19 cellular contexts compared by ENCODE assay signal in genomic region chr7:12851142-12851541, GRCh38.
DNase-seq lines count a peak whose midpoint lies in the region; ATAC-seq, FAIRE-seq and TF ChIP-seq lines count a peak whose summit lies in the region.
"Had no signal": no experiment of that assay in that cellular context is flagged by ENCODE, and none has a peak within 500 bp of the region (broad histone marks: within the 10 kb centered on the region; RNA-seq: fewer than 3 reads in every experiment).

No MANE protein-coding gene starts in this region.

- no peak for FAIRE-seq in bronchial epithelial cell (lab: Jason Lieb, UNC)
- FAIRE-seq: A204.1, GM12892, GM19239 had no signal

- H3K9me3 Mint-ChIP-seq in activated CD8-positive, alpha-beta T cell treated with anti-CD3 and anti-CD28 coated beads, Interleukin-2, amount 10 ng/mL, durations not matched to agents 7 days and 5 days (ENCODE audit: insufficient read depth), result no peaks in the 10 kb centered on the region
- peaks cover 2% of the 10 kb centered on the region for H3K9me3 Mint-ChIP-seq in activated CD8-positive, alpha-beta T cell treated with anti-CD3 and anti-CD28 coated beads for 36 hours
- H3K9me3 Mint-ChIP-seq: HFFc6 had no signal

- 34 to 56% methylated on average over 3 of the region's 3 CpGs for WGBS in esophagus squamous epithelium, 2 donors
- WGBS in suprapubic skin, result 42% methylated on average over 3 of the region's 3 CpGs

- DNase-seq in HPDE6-E6E7 (ENCODE audit: extremely low spot score), result peak; percentile 37
- peak; percentile 91 for DNase-seq in bronchial epithelial cell (ENCODE audit: low read depth)
- DNase-seq in esophagus squamous epithelium (lab: John Stamatoyannopoulos, UW), result no peak
- DNase-seq in suprapubic skin (ENCODE audit: low spot score in 2 of 2), result no peak
- DNase-seq in activated CD8-positive, alpha-beta T cell treated with anti-CD3 and anti-CD28 coated beads, Interleukin-2, amount 10 ng/mL, durations not matched to agents 7 days and 5 days, result no peak
- DNase-seq in activated CD8-positive, alpha-beta T cell treated with anti-CD3 and anti-CD28 coated beads for 36 hours, result no peak
- DNase-seq: BE2C; CD4-positive, alpha-beta memory T cell; DMS153; DND-41; GDM1; HCEC 1CT; HFFc6; IMR-90 had no signal

- intact Hi-C loops in esophagus squamous epithelium (cut with DNase I), result no loop called here
- intact Hi-C loops in activated CD8-positive, alpha-beta T cell treated with anti-CD3 and anti-CD28 coated beads for 36 hours (cut with micrococcal nuclease), result no loop called here

- H3K4me3 Mint-ChIP-seq in activated CD8-positive, alpha-beta T cell treated with anti-CD3 and anti-CD28 coated beads, Interleukin-2, amount 10 ng/mL, durations not matched to agents 7 days and 5 days, result no peak overlapping the region
- H3K4me3 Mint-ChIP-seq in activated CD8-positive, alpha-beta T cell treated with anti-CD3 and anti-CD28 coated beads for 36 hours, result no peak overlapping the region
- H3K4me3 Mint-ChIP-seq: CD4-positive, alpha-beta memory T cell; HFFc6 had no signal

- TF ChIP-seq CTCF in bronchial epithelial cell (IDR thresholded peaks at IDR 0.05; ENCODE audit: insufficient read depth, low read length, severe bottlenecking) (no peak), esophagus squamous epithelium (IDR thresholded peaks at IDR 0.05) (no peak), suprapubic skin (IDR thresholded peaks at IDR 0.05) (no peak)
- TF ChIP-seq CTCF in activated CD8-positive, alpha-beta T cell treated with anti-CD3 and anti-CD28 coated beads for 36 hours (IDR thresholded peaks at IDR 0.05), result no peak

- no peak overlapping the region for H3K4me3 ChIP-seq in bronchial epithelial cell (ENCODE audit: low read depth, low read length)
- H3K4me3 ChIP-seq in esophagus squamous epithelium, result no peak overlapping the region
- no peak overlapping the region for H3K4me3 ChIP-seq in suprapubic skin

- H3K27me3 Mint-ChIP-seq in activated CD8-positive, alpha-beta T cell treated with anti-CD3 and anti-CD28 coated beads, Interleukin-2, amount 10 ng/mL, durations not matched to agents 7 days and 5 days (ENCODE audit: low read depth), result no peaks in the 10 kb centered on the region
- no peaks in the 10 kb centered on the region for H3K27me3 Mint-ChIP-seq in activated CD8-positive, alpha-beta T cell treated with anti-CD3 and anti-CD28 coated beads for 36 hours
- H3K27me3 Mint-ChIP-seq: CD4-positive, alpha-beta memory T cell had no signal

- H3K27me3 ChIP-seq in bronchial epithelial cell (ENCODE audit: control insufficient read depth, insufficient read depth, low read length), result no peaks in the 10 kb centered on the region
- H3K27me3 ChIP-seq in esophagus squamous epithelium, result no peaks in the 10 kb centered on the region
- no peaks in the 10 kb centered on the region for H3K27me3 ChIP-seq in suprapubic skin

- peaks cover 0 to 26% (median 8%) of the 10 kb centered on the region in 3 donors for H3K4me1 ChIP-seq in esophagus squamous epithelium
- H3K4me1 ChIP-seq in suprapubic skin, result peaks cover 11% of the 10 kb centered on the region
- H3K4me1 ChIP-seq: BE2C had no signal

- no peaks in the 10 kb centered on the region for H3K4me1 Mint-ChIP-seq in activated CD8-positive, alpha-beta T cell treated with anti-CD3 and anti-CD28 coated beads, Interleukin-2, amount 10 ng/mL, durations not matched to agents 7 days and 5 days (ENCODE audit: low read depth)
- H3K4me1 Mint-ChIP-seq in activated CD8-positive, alpha-beta T cell treated with anti-CD3 and anti-CD28 coated beads for 36 hours (ENCODE audit: low read depth), result no peaks in the 10 kb centered on the region

- TF ChIP-seq EP300 in suprapubic skin (IDR thresholded peaks at IDR 0.05), result no peak

- no peaks in the 10 kb centered on the region for H3K36me3 Mint-ChIP-seq in activated CD8-positive, alpha-beta T cell treated with anti-CD3 and anti-CD28 coated beads, Interleukin-2, amount 10 ng/mL, durations not matched to agents 7 days and 5 days (ENCODE audit: low read depth)
- no peaks in the 10 kb centered on the region for H3K36me3 Mint-ChIP-seq in activated CD8-positive, alpha-beta T cell treated with anti-CD3 and anti-CD28 coated beads for 36 hours (ENCODE audit: low read depth)
- H3K36me3 Mint-ChIP-seq: CD4-positive, alpha-beta memory T cell had no signal

- POLR2A ChIA-PET in activated CD8-positive, alpha-beta T cell treated with anti-CD3 and anti-CD28 coated beads, Interleukin-2, amount 10 ng/mL, durations not matched to agents 7 days and 5 days (lab: Charles Lee), result no interaction called here
- POLR2A ChIA-PET in activated CD8-positive, alpha-beta T cell treated with anti-CD3 and anti-CD28 coated beads for 36 hours (lab: Charles Lee), result no interaction called here

- TF ChIP-seq POLR2A in esophagus squamous epithelium (IDR thresholded peaks at IDR 0.05) (no peak), suprapubic skin (IDR thresholded peaks at IDR 0.05) (no peak)

- H3K36me3 ChIP-seq in bronchial epithelial cell (ENCODE audit: control insufficient read depth, insufficient read depth, low read length) (no peaks in the 10 kb centered on the region), esophagus squamous epithelium (no peaks in the 10 kb centered on the region), suprapubic skin (no peaks in the 10 kb centered on the region)
- H3K36me3 ChIP-seq: BE2C had no signal

- peaks cover 0 to 20% (median 13%) of the 10 kb centered on the region in 3 donors for H3K9me3 ChIP-seq in esophagus squamous epithelium
- peaks cover 5% of the 10 kb centered on the region for H3K9me3 ChIP-seq in suprapubic skin
- H3K9me3 ChIP-seq: BE2C had no signal

- peak overlapping the region; percentile 22 to 75 (median 72) for H3K27ac ChIP-seq in esophagus squamous epithelium
- H3K27ac ChIP-seq in suprapubic skin, result peak overlapping the region; percentile 51
- H3K27ac ChIP-seq: C4-2B had no signal

- H3K27ac Mint-ChIP-seq in activated CD8-positive, alpha-beta T cell treated with anti-CD3 and anti-CD28 coated beads, Interleukin-2, amount 10 ng/mL, durations not matched to agents 7 days and 5 days, result no peak overlapping the region
- H3K27ac Mint-ChIP-seq in activated CD8-positive, alpha-beta T cell treated with anti-CD3 and anti-CD28 coated beads for 36 hours, result no peak overlapping the region
- H3K27ac Mint-ChIP-seq: CD4-positive, alpha-beta memory T cell; HFFc6 had no signal

- ATAC-seq in activated CD8-positive, alpha-beta T cell treated with anti-CD3 and anti-CD28 coated beads, Interleukin-2, amount 10 ng/mL, durations not matched to agents 7 days and 5 days, result no peak
- no peak for ATAC-seq in activated CD8-positive, alpha-beta T cell treated with anti-CD3 and anti-CD28 coated beads for 36 hours
- ATAC-seq in HG03571 (IDR thresholded peaks at IDR 0.05; ENCODE audit: unreplicated experiment), result no peak

- CTCF ChIA-PET in activated CD8-positive, alpha-beta T cell treated with anti-CD3 and anti-CD28 coated beads, Interleukin-2, amount 10 ng/mL, durations not matched to agents 7 days and 5 days (lab: Charles Lee), result no interaction called here
- CTCF ChIA-PET in activated CD8-positive, alpha-beta T cell treated with anti-CD3 and anti-CD28 coated beads for 36 hours (lab: Charles Lee), result no interaction called here

Comparison
In these comparisons a context has a peak if more than half of its experiments do, and no peak if none do; other contexts are left out.
1. DNase-seq: peak in HPDE6-E6E7 (single experiment) and bronchial epithelial cell (single experiment); none in esophagus squamous epithelium (single experiment), suprapubic skin (0 of 2), activated CD8-positive, alpha-beta T cell treated with anti-CD3 and anti-CD28 coated beads, Interleukin-2, amount 10 ng/mL, durations not matched to agents 7 days and 5 days (single experiment) and activated CD8-positive, alpha-beta T cell treated with anti-CD3 and anti-CD28 coated beads for 36 hours (single experiment).